In genomic region chr1:208868554-208868953, GRCh38 we compare ENCODE assay signal across 34 cellular contexts.
A peak's percentile ranks its signal among the peaks of the same experiment; 100 is the strongest.
DNase-seq lines count a peak whose midpoint lies in the region; ATAC-seq, FAIRE-seq and TF ChIP-seq lines count a peak whose summit lies in the region.
"Had no signal": no experiment of that assay in that cellular context is flagged by ENCODE, and none has a peak within 500 bp of the region (broad histone marks: within the 10 kb centered on the region; RNA-seq: fewer than 3 reads in every experiment).

No MANE protein-coding gene starts in this region.

- no peak overlapping the region for H2BK12ac ChIP-seq in mesenchymal stem cell (ENCODE audit: low read length in 2 of 2)

- H2BK5ac ChIP-seq in mesenchymal stem cell (ENCODE audit: low read depth, low read length, poor library complexity, severe bottlenecking), result no peak overlapping the region

- no peaks in the 10 kb centered on the region for H3K9me3 ChIP-seq in mesenchymal stem cell (ENCODE audit: control insufficient read depth, low read length)
- H3K9me3 ChIP-seq: breast epithelium, esophagus squamous epithelium, stomach, tibial artery had no signal

- no peak overlapping the region for H3K27ac Mint-ChIP-seq in WTC11
- H3K27ac Mint-ChIP-seq: activated CD4-positive, alpha-beta T cell treated with anti-CD3 and anti-CD28 coated beads, Interleukin-2, amount 10 ng/mL, durations not matched to agents 7 days and 5 days; activated T-cell treated with anti-CD3 and anti-CD28 coated beads, Interleukin-2, amount 50 U/mL, for 72 hours; naive thymus-derived CD8-positive, alpha-beta T cell; T-helper 2 cell treated with Interferon-gamma antibody and Interleukin-4, amounts not matched to agents 5 μg/mL and 100 μg/mL, for 36 hours had no signal

- POLR2A ChIA-PET in WTC11 (lab: Charles Lee), result no interaction called here

- no peak overlapping the region for H3K4ac ChIP-seq in mesenchymal stem cell (ENCODE audit: low read depth in 1 of 2, low read length in 2 of 2)

- no peaks in the 10 kb centered on the region for H3K4me1 ChIP-seq in mesenchymal stem cell (ENCODE audit: control insufficient read depth, insufficient read depth, low read depth, low read length)
- H3K4me1 ChIP-seq: breast epithelium, esophagus squamous epithelium, stomach, tibial artery had no signal

- DNase-seq in AG08396 (ENCODE audit: low spot score) (peak; percentile 3), HTR-8/SVneo (ENCODE audit: insufficient read length, low spot score) (peak; percentile 34), cardiac fibroblast (ENCODE audit: low read depth in 2 of 2) (peak; percentile 7 to 12), mesenchymal stem cell (no peak), NCI-H345 (lab: John Stamatoyannopoulos, UW) (no peak), UCSD-AML1 (lab: John Stamatoyannopoulos, UW; ENCODE audit: unreplicated experiment) (no peak), WTC11 (ENCODE audit: low spot score) (no peak)
- DNase-seq: activated CD4-positive, alpha-beta T cell treated with anti-CD3 and anti-CD28 coated beads, Interleukin-2, amount 10 ng/mL, durations not matched to agents 7 days and 5 days; activated naive CD4-positive, alpha-beta T cell; activated T-cell treated with anti-CD3 and anti-CD28 coated beads, Interleukin-2, amount 50 U/mL, for 72 hours; C1 segment of cervical spinal cord; COR-L47; cortex of kidney; DMS79; esophagus squamous epithelium; GOT3; IMR-90; kidney; naive thymus-derived CD8-positive, alpha-beta T cell; NCI-H1092; NCI-H187; NCI-H2171 treated with DMSO at 0.1 percent for 48 hours; NCI-H524 treated with DMSO at 0.1 percent for 48 hours; occipital lobe; stimulated activated CD8-positive, alpha-beta memory T cell treated with anti-CD3 and anti-CD28 coated beads, Interleukin-4, amount 100 ng/mL, for 48 hours; stomach; tibial artery had no signal

- no peak overlapping the region for H3K23ac ChIP-seq in mesenchymal stem cell (ENCODE audit: low read length in 2 of 2)

- H2AK5ac ChIP-seq in mesenchymal stem cell (ENCODE audit: low read length, severe bottlenecking), result no peak overlapping the region

- no peak overlapping the region for H2BK120ac ChIP-seq in mesenchymal stem cell (ENCODE audit: low read depth, low read length)

- H2BK15ac ChIP-seq in mesenchymal stem cell (ENCODE audit: low read depth, poor library complexity, severe bottlenecking), result no peak overlapping the region

- TF ChIP-seq CTCF in cardiac fibroblast (IDR thresholded peaks at IDR 0.05; ENCODE audit: low read depth, low read length) (no peak), WTC11 (IDR thresholded peaks at IDR 0.05) (no peak)

- H3K36me3 ChIP-seq in mesenchymal stem cell (ENCODE audit: control insufficient read depth in 1 of 2, insufficient read depth in 2 of 2, low read depth in 1 of 2, low read length in 2 of 2), result no peaks in the 10 kb centered on the region
- H3K36me3 ChIP-seq: breast epithelium, esophagus squamous epithelium, stomach, tibial artery had no signal

- no CpG with 5 or more reads among the region's 2 CpGs for WGBS in mesenchymal stem cell

- CTCF ChIA-PET in WTC11 (lab: Charles Lee), result no interaction called here

- H3K36me3 Mint-ChIP-seq in WTC11, result no peaks in the 10 kb centered on the region

- peaks cover 4% of the 10 kb centered on the region for H3K9me3 Mint-ChIP-seq in WTC11
- H3K9me3 Mint-ChIP-seq: activated CD4-positive, alpha-beta T cell treated with anti-CD3 and anti-CD28 coated beads, Interleukin-2, amount 10 ng/mL, durations not matched to agents 7 days and 5 days; T-helper 2 cell treated with Interferon-gamma antibody and Interleukin-4, amounts not matched to agents 5 μg/mL and 100 μg/mL, for 36 hours had no signal

- H3K4me3 Mint-ChIP-seq in WTC11, result no peak overlapping the region
- H3K4me3 Mint-ChIP-seq: activated CD4-positive, alpha-beta T cell treated with anti-CD3 and anti-CD28 coated beads, Interleukin-2, amount 10 ng/mL, durations not matched to agents 7 days and 5 days; activated T-cell treated with anti-CD3 and anti-CD28 coated beads, Interleukin-2, amount 50 U/mL, for 72 hours; naive thymus-derived CD8-positive, alpha-beta T cell; T-helper 2 cell treated with Interferon-gamma antibody and Interleukin-4, amounts not matched to agents 5 μg/mL and 100 μg/mL, for 36 hours had no signal

- H3K4me3 ChIP-seq in cardiac fibroblast (replicated peaks in 1 of 2; ENCODE audit: low read depth in 2 of 2, low read length in 2 of 2), result no peak overlapping the region
- H3K4me3 ChIP-seq in mesenchymal stem cell (ENCODE audit: insufficient read depth in 1 of 2, low read depth in 1 of 2, low read length in 2 of 2), result no peak overlapping the region
- H3K4me3 ChIP-seq: breast epithelium, esophagus squamous epithelium, skin epidermis, stomach, tibial artery had no signal

- H3K4me2 ChIP-seq in mesenchymal stem cell (ENCODE audit: low read length, poor library complexity, severe bottlenecking), result no peak overlapping the region

- FAIRE-seq in HTR-8/SVneo (lab: Jason Lieb, UNC), result no peak
- FAIRE-seq: GM12892, kidney had no signal

- ATAC-seq in GM21825 (IDR thresholded peaks at IDR 0.05; ENCODE audit: unreplicated experiment) (no peak), WTC11 (no peak)
- ATAC-seq: activated T-cell treated with anti-CD3 and anti-CD28 coated beads, Interleukin-2, amount 50 U/mL, for 72 hours; naive thymus-derived CD8-positive, alpha-beta T cell had no signal

- H3K27me3 Mint-ChIP-seq in WTC11 (ENCODE audit: low read depth), result no peaks in the 10 kb centered on the region

- no peaks in the 10 kb centered on the region for H3K4me1 Mint-ChIP-seq in WTC11
- H3K4me1 Mint-ChIP-seq: activated CD4-positive, alpha-beta T cell treated with anti-CD3 and anti-CD28 coated beads, Interleukin-2, amount 10 ng/mL, durations not matched to agents 7 days and 5 days; naive thymus-derived CD8-positive, alpha-beta T cell had no signal

- no peak overlapping the region for H4K91ac ChIP-seq in mesenchymal stem cell (ENCODE audit: low read length)

- H3K9ac ChIP-seq in mesenchymal stem cell (ENCODE audit: low read length), result no peak overlapping the region

- H3K27me3 ChIP-seq in mesenchymal stem cell (ENCODE audit: control insufficient read depth in 1 of 2, insufficient read depth in 1 of 2, low read length in 2 of 2), result no peaks in the 10 kb centered on the region
- H3K27me3 ChIP-seq: breast epithelium, esophagus squamous epithelium, stomach, tibial artery had no signal

- peak overlapping the region; percentile 23 for H3K27ac ChIP-seq in mesenchymal stem cell (ENCODE audit: low read length, poor library complexity, severe bottlenecking)
- H3K27ac ChIP-seq: breast epithelium, esophagus squamous epithelium, HL-60, skin epidermis, stomach, tibial artery, VCaP had no signal

- no peak overlapping the region for H4K8ac ChIP-seq in mesenchymal stem cell (ENCODE audit: low read length)

- H3K18ac ChIP-seq in mesenchymal stem cell (ENCODE audit: low read depth in 1 of 2, low read length in 2 of 2), result no peak overlapping the region

- no peak overlapping the region for H2AFZ ChIP-seq in mesenchymal stem cell (ENCODE audit: low read depth, low read length)

- no peaks in the 10 kb centered on the region for H3K79me1 ChIP-seq in mesenchymal stem cell (replicated peaks; ENCODE audit: low read length, poor library complexity, severe bottlenecking)

- no peak overlapping the region for H3K14ac ChIP-seq in mesenchymal stem cell (ENCODE audit: low read length in 2 of 2)

TF ChIP-seq in WTC11, 78 proteins besides CTCF, POLR2A, EP300 and RAD21 (continues in another document):
- TF ChIP-seq ZNF317 (CRISPR knock-in tag; IDR thresholded peaks at IDR 0.05; ENCODE audit: borderline replicate concordance, low read depth) (no peak), ZSCAN18 (CRISPR knock-in tag; IDR thresholded peaks at IDR 0.05) (no peak), JUN (CRISPR knock-in tag; IDR thresholded peaks at IDR 0.05) (no peak), ZNF263 (CRISPR knock-in tag; IDR thresholded peaks at IDR 0.05; ENCODE audit: low read depth) (no peak), TP53 (CRISPR knock-in tag; IDR thresholded peaks at IDR 0.05) (no peak), AR (CRISPR knock-in tag; IDR thresholded peaks at IDR 0.05) (no peak), IRF2 (CRISPR knock-in tag; IDR thresholded peaks at IDR 0.05; ENCODE audit: borderline replicate concordance, low read depth) (no peak)

Comparison
In these comparisons a context has a peak if more than half of its experiments do, and no peak if none do; other contexts are left out.
1. DNase-seq: peak in AG08396 (single experiment), HTR-8/SVneo (single experiment) and cardiac fibroblast (2 of 2); none in mesenchymal stem cell (single experiment), NCI-H345 (single experiment), UCSD-AML1 (single experiment) and WTC11 (single experiment).